In the genomic region with DNA sequence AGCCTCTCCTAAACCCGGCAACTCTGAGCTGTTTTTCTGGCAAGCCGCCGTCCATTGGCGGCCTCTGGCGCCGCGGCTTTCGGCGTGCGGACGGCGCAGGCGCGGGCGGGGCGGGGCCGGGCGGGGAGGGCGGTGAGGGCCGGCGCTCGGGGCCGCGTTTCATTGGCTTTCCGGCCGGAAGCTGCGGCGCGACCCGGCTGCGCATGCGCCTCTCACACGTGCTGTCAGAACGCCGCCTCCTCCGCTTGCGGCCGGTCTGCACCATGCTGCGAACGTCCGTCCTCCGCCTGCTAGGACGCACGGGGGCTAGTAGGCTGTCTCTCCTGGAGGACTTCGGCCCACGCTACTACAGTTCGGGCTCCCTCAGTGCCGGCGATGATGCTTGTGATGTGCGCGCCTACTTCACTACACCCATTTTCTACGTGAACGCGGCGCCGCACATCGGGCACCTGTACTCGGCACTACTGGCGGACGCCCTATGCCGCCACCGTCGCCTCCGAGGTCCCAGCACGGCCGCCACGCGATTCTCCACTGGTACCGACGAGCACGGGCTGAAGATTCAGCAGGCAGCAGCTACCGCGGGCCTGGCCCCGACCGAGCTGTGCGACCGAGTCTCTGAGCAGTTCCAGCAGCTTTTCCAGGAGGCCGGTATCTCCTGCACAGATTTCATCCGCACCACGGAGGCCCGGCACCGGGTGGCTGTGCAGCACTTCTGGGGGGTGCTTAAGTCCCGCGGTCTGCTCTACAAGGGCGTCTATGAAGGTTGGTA, we compare ENCODE assay signal across 1 cellular context.
TF ChIP-seq lines count a peak whose summit lies in the region.

TSS of gene MARS2 (plus strand) at position 227 of the 769 bp plus-strand sequence. CDS start at position 264, 37 bp downstream.

TF ChIP-seq in HepG2, 621 proteins besides CTCF, POLR2A, EP300 and RAD21 (continued from another document and continues in another):
- TF ChIP-seq ZNF407 (CRISPR knock-in tag; IDR thresholded peaks at IDR 0.05; ENCODE audit: not compliant biosample characterization), result peak; percentile 62
- TF ChIP-seq, protein P1, sequence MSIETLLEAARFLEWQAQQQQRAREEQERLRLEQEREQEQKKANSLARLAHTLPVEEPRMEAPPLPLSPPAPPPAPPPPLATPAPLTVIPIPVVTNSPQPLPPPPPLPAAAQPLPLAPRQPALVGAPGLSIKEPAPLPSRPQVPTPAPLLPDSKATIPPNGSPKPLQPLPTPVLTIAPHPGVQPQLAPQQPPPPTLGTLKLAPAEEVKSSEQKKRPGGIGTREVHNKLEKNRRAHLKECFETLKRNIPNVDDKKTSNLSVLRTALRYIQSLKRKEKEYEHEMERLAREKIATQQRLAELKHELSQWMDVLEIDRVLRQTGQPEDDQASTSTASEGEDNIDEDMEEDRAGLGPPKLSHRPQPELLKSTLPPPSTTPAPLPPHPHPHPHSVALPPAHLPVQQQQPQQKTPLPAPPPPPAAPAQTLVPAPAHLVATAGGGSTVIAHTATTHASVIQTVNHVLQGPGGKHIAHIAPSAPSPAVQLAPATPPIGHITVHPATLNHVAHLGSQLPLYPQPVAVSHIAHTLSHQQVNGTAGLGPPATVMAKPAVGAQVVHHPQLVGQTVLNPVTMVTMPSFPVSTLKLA (IDR thresholded peaks at IDR 0.05), result peak; percentile 79
- peak; percentile 80; the same call in 1 of the 2 replicates for TF ChIP-seq GMEB1 (CRISPR knock-in tag; IDR thresholded peaks at IDR 0.05; ENCODE audit: borderline replicate concordance)
- TF ChIP-seq SIX4 (CRISPR knock-in tag; IDR thresholded peaks at IDR 0.05), result peak; percentile 12; the same call in 1 of the 2 replicates
- no peak; the same call in 1 of the 2 replicates for TF ChIP-seq ZNF333 (CRISPR knock-in tag; IDR thresholded peaks at IDR 0.05; ENCODE audit: borderline replicate concordance)
- no peak for TF ChIP-seq PHB2 (IDR thresholded peaks at IDR 0.05; ENCODE audit: partially characterized antibody)
- peak; percentile 93 for TF ChIP-seq SALL1 (CRISPR knock-in tag; IDR thresholded peaks at IDR 0.05)
- no peak for TF ChIP-seq MTA3 (CRISPR knock-in tag; IDR thresholded peaks at IDR 0.05)
- peak; percentile 88 for TF ChIP-seq RBFOX2 (IDR thresholded peaks at IDR 0.05; ENCODE audit: low read depth, low read length)
- 0 out of 2 replicates have a peak, but pooled peaks have one; percentile 42 for TF ChIP-seq THRA (CRISPR knock-in tag; IDR thresholded peaks at IDR 0.05; ENCODE audit: borderline replicate concordance)
- no peak for TF ChIP-seq ATF6 (CRISPR knock-in tag; conservative IDR thresholded peaks at IDR 0.05)
- peak; percentile 64 for TF ChIP-seq SRY (CRISPR knock-in tag; IDR thresholded peaks at IDR 0.05)
- TF ChIP-seq NR2F6 (IDR thresholded peaks at IDR 0.05), result no peak
- TF ChIP-seq NR2F6 (CRISPR knock-in tag; IDR thresholded peaks at IDR 0.05), result peak; percentile 50; the same call in 1 of the 2 replicates
- TF ChIP-seq ZNF33B (CRISPR knock-in tag; IDR thresholded peaks at IDR 0.05), result no peak
- peak; percentile 47; the same call in 1 of the 2 replicates for TF ChIP-seq HOXD1 (CRISPR knock-in tag; IDR thresholded peaks at IDR 0.05)
- TF ChIP-seq ZHX1 (CRISPR knock-in tag; IDR thresholded peaks at IDR 0.05; ENCODE audit: low read depth), result 0 out of 2 replicates have a peak, but pooled peaks have one; percentile 31
- TF ChIP-seq, protein P2, sequence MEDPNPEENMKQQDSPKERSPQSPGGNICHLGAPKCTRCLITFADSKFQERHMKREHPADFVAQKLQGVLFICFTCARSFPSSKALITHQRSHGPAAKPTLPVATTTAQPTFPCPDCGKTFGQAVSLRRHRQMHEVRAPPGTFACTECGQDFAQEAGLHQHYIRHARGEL (CRISPR knock-in tag; IDR thresholded peaks at IDR 0.05), result peak; percentile 14; the same call in 1 of the 2 replicates
- no peak for TF ChIP-seq PRPF4 (IDR thresholded peaks at IDR 0.05; ENCODE audit: low read depth, low read length, poor library complexity, severe bottlenecking)
- TF ChIP-seq ZBTB7B (CRISPR knock-in tag; IDR thresholded peaks at IDR 0.05), result 0 out of 2 replicates have a peak, but pooled peaks have one; percentile 36
- peak; percentile 0; the same call in 1 of the 2 replicates for TF ChIP-seq HMG20B (CRISPR knock-in tag; conservative IDR thresholded peaks at IDR 0.05)
- no peak for TF ChIP-seq HDAC6 (IDR thresholded peaks at IDR 0.05; ENCODE audit: low read depth, low read length)
- TF ChIP-seq, protein P3, sequence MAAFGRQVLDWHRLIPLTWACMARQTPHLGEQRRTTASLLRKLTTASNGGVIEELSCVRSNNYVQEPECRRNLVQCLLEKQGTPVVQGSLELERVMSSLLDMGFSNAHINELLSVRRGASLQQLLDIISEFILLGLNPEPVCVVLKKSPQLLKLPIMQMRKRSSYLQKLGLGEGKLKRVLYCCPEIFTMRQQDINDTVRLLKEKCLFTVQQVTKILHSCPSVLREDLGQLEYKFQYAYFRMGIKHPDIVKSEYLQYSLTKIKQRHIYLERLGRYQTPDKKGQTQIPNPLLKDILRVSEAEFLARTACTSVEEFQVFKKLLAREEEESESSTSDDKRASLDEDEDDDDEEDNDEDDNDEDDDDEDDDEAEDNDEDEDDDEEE (CRISPR knock-in tag; IDR thresholded peaks at IDR 0.05), result peak; percentile 57; the same call in 1 of the 2 replicates
- no peak for TF ChIP-seq KLF12 (CRISPR knock-in tag; IDR thresholded peaks at IDR 0.05; ENCODE audit: borderline replicate concordance)
- 0 out of 2 replicates have a peak, but pooled peaks have one; percentile 55 for TF ChIP-seq CENPT (CRISPR knock-in tag; IDR thresholded peaks at IDR 0.05; ENCODE audit: low read depth)
- TF ChIP-seq ZNF431 (CRISPR knock-in tag; IDR thresholded peaks at IDR 0.05; ENCODE audit: borderline replicate concordance, low read depth), result no peak
- TF ChIP-seq RBAK (CRISPR knock-in tag; IDR thresholded peaks at IDR 0.05), result no peak
- TF ChIP-seq ZSCAN29 (CRISPR knock-in tag; conservative IDR thresholded peaks at IDR 0.05), result no peak
- no peak; the same call in 1 of the 2 replicates for TF ChIP-seq ZBTB39 (CRISPR knock-in tag; IDR thresholded peaks at IDR 0.05)
